Comparison of ENCODE assay signal across 23 cellular contexts in the genomic region with DNA sequence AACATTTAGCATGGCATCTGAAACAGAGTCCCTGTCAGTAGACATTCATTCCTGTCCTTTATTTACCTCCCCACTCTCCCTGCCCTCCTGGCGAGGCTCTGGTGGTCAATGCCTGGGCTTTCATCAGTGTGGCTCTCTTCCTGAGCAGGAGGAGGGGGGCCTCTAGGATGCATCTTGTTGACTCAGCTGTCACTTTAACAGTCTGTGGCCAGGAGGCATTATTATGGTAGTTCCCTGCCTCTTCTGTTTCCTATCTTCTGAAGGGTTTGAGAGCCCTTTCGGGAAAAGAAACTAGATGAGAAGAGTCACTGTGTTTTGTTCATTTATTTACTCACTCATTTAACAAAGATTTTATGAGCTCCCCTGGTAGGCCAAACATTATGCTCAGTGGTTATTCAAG. TPM values are rescaled to one million over a fixed set of nuclear protein-coding genes. Genes with fewer than 3 reads are reported as not detected.
DNase-seq lines count a peak whose midpoint lies in the region; FAIRE-seq and TF ChIP-seq lines count a peak whose summit lies in the region.
"Had no signal": no experiment of that assay in that cellular context is flagged by ENCODE, and none has a peak within 500 bp of the region (broad histone marks: within the 10 kb centered on the region; RNA-seq: fewer than 3 reads in every experiment).

No MANE protein-coding gene starts in this region.

- peak overlapping the region; percentile 5 for H3K27ac Mint-ChIP-seq in astrocyte (ENCODE audit: unreplicated experiment)
- H3K27ac Mint-ChIP-seq: activated CD4-positive, alpha-beta memory T cell treated with anti-CD3 and anti-CD28 coated beads, Interleukin-2, amount 10 ng/mL, durations not matched to agents 7 days and 5 days; activated naive CD4-positive, alpha-beta T cell treated with anti-CD3 and anti-CD28 coated beads, Interleukin-2, amount 50 U/mL, for 72 hours; brain; CD4-positive, alpha-beta memory T cell; T-cell had no signal

- FAIRE-seq in astrocyte (lab: Jason Lieb, UNC), result no peak

- no peak overlapping the region for H3K4me3 ChIP-seq in astrocyte (ENCODE audit: insufficient read depth, low read depth, low read length)
- no peak overlapping the region for H3K4me3 ChIP-seq in H7 (ENCODE audit: insufficient read depth, low read depth, low read length)
- H3K4me3 ChIP-seq: coronary artery, mucosa of descending colon, right atrium auricular region, stomach had no signal

- peaks cover 3% of the 10 kb centered on the region for H3K27me3 Mint-ChIP-seq in astrocyte (ENCODE audit: low read depth, unreplicated experiment)
- H3K27me3 Mint-ChIP-seq: CD4-positive, alpha-beta memory T cell; T-cell had no signal

- no peaks in the 10 kb centered on the region for H3K9me3 ChIP-seq in astrocyte (ENCODE audit: insufficient read depth, low read depth, low read length)
- H3K9me3 ChIP-seq: mucosa of descending colon, right atrium auricular region, stomach had no signal

- DNase-seq in DMS53 (lab: John Stamatoyannopoulos, UW), result peak; percentile 94
- DNase-seq in NCI-H1417 treated with DMSO at 0.1 percent for 48 hours (lab: John Stamatoyannopoulos, UW), result peak; percentile 53
- DNase-seq in NCI-H2196 treated with DMSO at 0.1 percent for 48 hours (lab: John Stamatoyannopoulos, UW; ENCODE audit: unreplicated experiment), result peak; percentile 53
- no peak for DNase-seq in astrocyte (ENCODE audit: low read depth)
- DNase-seq in H7, result no peak
- no peak for DNase-seq in activated naive CD4-positive, alpha-beta T cell treated with Interleukin-2 at 50 U/mL for 16 hours
- no peak for DNase-seq in HUDEP-2 (lab: John Stamatoyannopoulos, UW; ENCODE audit: unreplicated experiment in 76 of 76)
- no peak for DNase-seq in activated CD4-positive, CD25-positive, alpha-beta regulatory T cell (lab: John Stamatoyannopoulos, UW)
- DNase-seq: activated CD4-positive, alpha-beta memory T cell treated with anti-CD3 and anti-CD28 coated beads, Interleukin-2, amount 10 ng/mL, durations not matched to agents 7 days and 5 days; activated T-cell treated with anti-CD3 and anti-CD28 coated beads, Interleukin-2, amount 50 U/mL, for 48 hours; CD4-positive, alpha-beta memory T cell; foreskin melanocyte; mucosa of descending colon; NCI-H1048; stomach; T-cell had no signal

- no peaks in the 10 kb centered on the region for H3K9me3 Mint-ChIP-seq in astrocyte (ENCODE audit: unreplicated experiment)
- H3K9me3 Mint-ChIP-seq: activated CD4-positive, alpha-beta memory T cell treated with anti-CD3 and anti-CD28 coated beads, Interleukin-2, amount 10 ng/mL, durations not matched to agents 7 days and 5 days; activated naive CD4-positive, alpha-beta T cell treated with anti-CD3 and anti-CD28 coated beads, Interleukin-2, amount 50 U/mL, for 72 hours; CD4-positive, alpha-beta memory T cell; T-cell had no signal

- H3K27me3 ChIP-seq in astrocyte (ENCODE audit: insufficient read depth, low read length), result peaks cover 10% of the 10 kb centered on the region
- no peaks in the 10 kb centered on the region for H3K27me3 ChIP-seq in H7 (ENCODE audit: control insufficient read depth, insufficient read depth, low read length)
- H3K27me3 ChIP-seq: right atrium auricular region, stomach had no signal

- no peaks in the 10 kb centered on the region for H3K36me3 Mint-ChIP-seq in astrocyte (ENCODE audit: low read depth, unreplicated experiment)
- H3K36me3 Mint-ChIP-seq: activated naive CD4-positive, alpha-beta T cell treated with anti-CD3 and anti-CD28 coated beads, Interleukin-2, amount 50 U/mL, for 72 hours; brain; CD4-positive, alpha-beta memory T cell; T-cell had no signal

- TF ChIP-seq CTCF in astrocyte (IDR thresholded peaks at IDR 0.05; ENCODE audit: insufficient read depth, low read depth, low read length), result no peak

- H3K36me3 ChIP-seq in astrocyte (ENCODE audit: insufficient read depth, low read length) (no peaks in the 10 kb centered on the region), H7 (replicated peaks; ENCODE audit: control insufficient read depth, insufficient read depth, low read length) (no peaks in the 10 kb centered on the region)
- H3K36me3 ChIP-seq: right atrium auricular region, stomach had no signal

- no peak overlapping the region for H3K27ac ChIP-seq in astrocyte (ENCODE audit: low read depth, low read length)
- H3K27ac ChIP-seq: coronary artery, right atrium auricular region, stomach, VCaP had no signal

- H2AFZ ChIP-seq in astrocyte (ENCODE audit: low read depth, low read length), result no peak overlapping the region

- no peak overlapping the region for H3K4me3 Mint-ChIP-seq in astrocyte (ENCODE audit: unreplicated experiment)
- H3K4me3 Mint-ChIP-seq: activated CD4-positive, alpha-beta memory T cell treated with anti-CD3 and anti-CD28 coated beads, Interleukin-2, amount 10 ng/mL, durations not matched to agents 7 days and 5 days; brain; CD4-positive, alpha-beta memory T cell; T-cell had no signal

- H3K4me2 ChIP-seq in astrocyte (ENCODE audit: low read length), result no peak overlapping the region

- H3K4me1 Mint-ChIP-seq in astrocyte (ENCODE audit: low read depth, unreplicated experiment), result peaks cover 8% of the 10 kb centered on the region
- H3K4me1 Mint-ChIP-seq: activated CD4-positive, alpha-beta memory T cell treated with anti-CD3 and anti-CD28 coated beads, Interleukin-2, amount 10 ng/mL, durations not matched to agents 7 days and 5 days; brain; CD4-positive, alpha-beta memory T cell; T-cell had no signal

- no peak overlapping the region for H3K9ac ChIP-seq in astrocyte (ENCODE audit: low read length)

- H3K4me1 ChIP-seq in astrocyte (ENCODE audit: insufficient read depth, low read length), result no peaks in the 10 kb centered on the region
- H3K4me1 ChIP-seq: right atrium auricular region had no signal

- no peaks in the 10 kb centered on the region for H4K20me1 ChIP-seq in astrocyte (ENCODE audit: insufficient read depth, low read length)

- no peaks in the 10 kb centered on the region for H3K79me2 ChIP-seq in astrocyte (ENCODE audit: insufficient read depth, low read length)

RNA-seq across cellular contexts. Expression of a gene that starts 2.4 kb away (rescaled TPM):
- total RNA-seq in astrocyte, result not detected in 2 replicates
- total RNA-seq in H7 (2014; rRNA removed; shearing (Covaris generic)), result not detected in 2 replicates
- total RNA-seq: activated CD4-positive, alpha-beta memory T cell treated with anti-CD3 and anti-CD28 coated beads, Interleukin-2, amount 10 ng/mL, durations not matched to agents 7 days and 5 days; activated naive CD4-positive, alpha-beta T cell treated with anti-CD3 and anti-CD28 coated beads, Interleukin-2, amount 50 U/mL, for 72 hours; CD4-positive, alpha-beta memory T cell; left lobe of liver; right atrium auricular region; T-cell; urinary bladder had no signal

RNA-seq across cellular contexts. Expression of a gene that starts 13.0 kb away (rescaled TPM):
- 30.1 and 40.3 TPM in 2 replicates for total RNA-seq in astrocyte
- 81.1 and 109 TPM in 2 replicates for total RNA-seq in H7 (2014; rRNA removed; shearing (Covaris generic))

RNA-seq across cellular contexts. Expression of a gene that starts 23.6 kb away (rescaled TPM):
- 21.0 and 27.2 TPM in 2 replicates for total RNA-seq in astrocyte
- 28.2 and 34.6 TPM in 2 replicates for total RNA-seq in H7 (2014; rRNA removed; shearing (Covaris generic))

RNA-seq across cellular contexts. Expression of a gene that starts 24.0 kb away (rescaled TPM):
- total RNA-seq in astrocyte, result 13.0 and 13.2 TPM in 2 replicates
- 25.5 and 30.0 TPM in 2 replicates for total RNA-seq in H7 (2014; rRNA removed; shearing (Covaris generic))

RNA-seq across cellular contexts. Expression of a gene that starts 43.1 kb away (rescaled TPM):
- 0.43 and 0.61 TPM in 2 replicates for total RNA-seq in astrocyte
- total RNA-seq in H7 (2014; rRNA removed; shearing (Covaris generic)), result 2.0 and 2.1 TPM in 2 replicates
- total RNA-seq: activated CD4-positive, alpha-beta memory T cell treated with anti-CD3 and anti-CD28 coated beads, Interleukin-2, amount 10 ng/mL, durations not matched to agents 7 days and 5 days; CD4-positive, alpha-beta memory T cell; left lobe of liver; right atrium auricular region; T-cell had no signal

Comparison
In these comparisons a context has a peak if more than half of its experiments do, and no peak if none do; other contexts are left out.
1. DNase-seq: peak in DMS53 (single experiment), NCI-H1417 treated with DMSO at 0.1 percent for 48 hours (single experiment) and NCI-H2196 treated with DMSO at 0.1 percent for 48 hours (single experiment); none in astrocyte (single experiment), H7 (single experiment), activated naive CD4-positive, alpha-beta T cell treated with Interleukin-2 at 50 U/mL for 16 hours (single experiment), HUDEP-2 (0 of 76) and activated CD4-positive, CD25-positive, alpha-beta regulatory T cell (0 of 4).